In the genomic region with DNA sequence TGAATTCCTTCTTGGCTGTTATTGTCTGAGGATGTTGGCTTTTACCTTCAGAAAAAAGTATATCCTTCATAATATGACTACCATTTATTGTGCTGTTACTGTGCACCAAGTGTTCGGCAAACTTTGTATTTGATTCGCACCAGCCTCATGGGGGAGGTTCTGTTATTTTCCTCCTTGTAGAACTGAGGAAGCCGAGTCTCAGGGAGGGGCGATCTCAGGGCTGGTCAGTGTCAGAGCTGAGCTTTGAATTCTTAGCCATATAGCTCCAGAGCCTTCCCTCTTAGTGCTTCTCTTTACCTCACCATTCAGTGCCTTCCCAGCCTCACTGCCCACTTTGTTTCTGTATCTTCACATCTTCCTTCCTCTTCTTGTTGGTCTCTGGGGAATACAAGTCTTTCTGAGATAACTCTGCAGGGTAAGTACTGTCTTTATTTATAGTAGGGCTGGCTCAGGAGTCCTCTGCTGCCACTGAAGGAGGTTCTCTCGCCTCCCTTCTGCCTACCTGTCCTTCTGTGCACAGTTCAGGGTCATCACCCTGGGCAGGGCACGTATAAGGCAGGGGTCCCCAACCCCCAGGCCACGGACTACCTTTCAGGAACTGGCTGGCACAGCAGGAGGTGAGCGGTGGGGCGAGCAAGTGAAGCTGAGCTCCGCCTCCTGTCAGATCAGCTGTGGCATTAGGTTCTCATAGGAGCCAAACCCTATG, we compare ENCODE assay signal across 11 cellular contexts. TPM values are rescaled to one million over a fixed set of nuclear protein-coding genes. Genes with fewer than 3 reads are reported as not detected.
A peak's percentile ranks its signal among the peaks of the same experiment; 100 is the strongest.
DNase-seq lines count a peak whose midpoint lies in the region; ATAC-seq and TF ChIP-seq lines count a peak whose summit lies in the region.
"Had no signal": no experiment of that assay in that cellular context is flagged by ENCODE, and none has a peak within 500 bp of the region (broad histone marks: within the 10 kb centered on the region; RNA-seq: fewer than 3 reads in every experiment).

No MANE protein-coding gene starts in this region.

- no peak overlapping the region for H3K27ac ChIP-seq in endodermal cell (ENCODE audit: low read depth, low read length)

- H3K9me3 ChIP-seq in endodermal cell (ENCODE audit: control insufficient read depth, low read length) = no peaks in the 10 kb centered on the region

- H3K27me3 Mint-ChIP-seq in endodermal cell (ENCODE audit: insufficient read depth) = no peaks in the 10 kb centered on the region
- no peaks in the 10 kb centered on the region for H3K27me3 Mint-ChIP-seq in T-helper 2 cell treated with Interferon-gamma antibody and Interleukin-4, amounts not matched to agents 5 μg/mL and 100 μg/mL, for 36 hours (ENCODE audit: low read depth)

- H3K4me1 Mint-ChIP-seq in endodermal cell = peaks cover 49% of the 10 kb centered on the region
- peaks cover 17% of the 10 kb centered on the region for H3K4me1 Mint-ChIP-seq in T-helper 2 cell treated with Interferon-gamma antibody and Interleukin-4, amounts not matched to agents 5 μg/mL and 100 μg/mL, for 36 hours (ENCODE audit: low read depth)

- H3K36me3 Mint-ChIP-seq in endodermal cell (ENCODE audit: low read depth) = no peaks in the 10 kb centered on the region
- no peaks in the 10 kb centered on the region for H3K36me3 Mint-ChIP-seq in T-helper 2 cell treated with Interferon-gamma antibody and Interleukin-4, amounts not matched to agents 5 μg/mL and 100 μg/mL, for 36 hours (ENCODE audit: low read depth)

- H3K36me3 ChIP-seq in endodermal cell (ENCODE audit: control insufficient read depth, insufficient read depth, low read length) = no peaks in the 10 kb centered on the region

- peak overlapping the region; percentile 9 for H3K27ac Mint-ChIP-seq in endodermal cell
- no peak overlapping the region for H3K27ac Mint-ChIP-seq in T-helper 2 cell treated with Interferon-gamma antibody and Interleukin-4, amounts not matched to agents 5 μg/mL and 100 μg/mL, for 36 hours

- H3K4me3 ChIP-seq in endodermal cell (ENCODE audit: low read length) = no peak overlapping the region
- H3K4me3 ChIP-seq: smooth muscle cell had no signal

- no peak overlapping the region for H3K9ac ChIP-seq in endodermal cell (ENCODE audit: extremely low read depth, low read length, poor library complexity, severe bottlenecking)

- peaks cover 46% of the 10 kb centered on the region for H3K4me1 ChIP-seq in endodermal cell (ENCODE audit: control insufficient read depth, insufficient read depth, low read length)

- no peaks in the 10 kb centered on the region for H3K9me3 Mint-ChIP-seq in endodermal cell
- H3K9me3 Mint-ChIP-seq in T-helper 2 cell treated with Interferon-gamma antibody and Interleukin-4, amounts not matched to agents 5 μg/mL and 100 μg/mL, for 36 hours = no peaks in the 10 kb centered on the region

- no peak overlapping the region for H3K4me3 Mint-ChIP-seq in endodermal cell
- no peak overlapping the region for H3K4me3 Mint-ChIP-seq in T-helper 2 cell treated with Interferon-gamma antibody and Interleukin-4, amounts not matched to agents 5 μg/mL and 100 μg/mL, for 36 hours

- ATAC-seq in GM18505 (IDR thresholded peaks at IDR 0.05; ENCODE audit: unreplicated experiment) = peak; percentile 46
- peak; percentile 63 for ATAC-seq in GM21447 (IDR thresholded peaks at IDR 0.05; ENCODE audit: unreplicated experiment)
- ATAC-seq in HG03196 (IDR thresholded peaks at IDR 0.05; ENCODE audit: unreplicated experiment) = peak; percentile 76

- TF ChIP-seq CTCF in endodermal cell (conservative IDR thresholded peaks at IDR 0.05) = no peak

- DNase-seq in endodermal cell (peak; percentile 77), mucosa of gallbladder (ENCODE audit: low spot score) (no peak)
- DNase-seq in T-helper 2 cell treated with Interferon-gamma antibody and Interleukin-4, amounts not matched to agents 5 μg/mL and 100 μg/mL, for 36 hours (ENCODE audit: low spot score) = no peak
- DNase-seq in stimulated activated CD8-positive, alpha-beta memory T cell treated with anti-CD3 and anti-CD28 coated beads, Interleukin-4, amount 100 ng/mL, for 48 hours = no peak
- DNase-seq in activated CD4-positive, alpha-beta T cell treated with anti-CD3 and anti-CD28 coated beads, Interleukin-2, amount 50 U/mL, for 48 hours = no peak
- DNase-seq: activated naive CD4-positive, alpha-beta T cell treated with anti-CD3 and anti-CD28 coated beads, Interleukin-2, amount 50 U/mL, for 16 hours; DMS79 had no signal

- no peak for TF ChIP-seq POLR2A in GM18505 (IDR thresholded peaks at IDR 0.05; ENCODE audit: borderline replicate concordance, extremely low read depth, insufficient read depth, insufficient read length)

- no peaks in the 10 kb centered on the region for H3K27me3 ChIP-seq in endodermal cell (ENCODE audit: control insufficient read depth, insufficient read depth, low read length, poor library complexity, severe bottlenecking)

- 59 to 62% methylated on average over 3 to 10 of the region's 10 CpGs for WGBS in endodermal cell (ENCODE audit: insufficient coverage in 1 of 2, insufficient read length in 1 of 2), 2 experiments

RNA-seq across cellular contexts. Expression of a gene that starts 48.4 kb away (rescaled TPM):
- total RNA-seq in endodermal cell = 10 to 100 TPM; 30.2 to 43.4 TPM
- polyA plus RNA-seq in endodermal cell (2013, experiment 1 of 2) = 25.0 TPM
- polyA plus RNA-seq in endodermal cell (2013, experiment 2 of 2) = 25.7 TPM
- total RNA-seq in mucosa of gallbladder = 50.8 TPM
